15 cellular contexts compared by ENCODE assay signal in the genomic region with DNA sequence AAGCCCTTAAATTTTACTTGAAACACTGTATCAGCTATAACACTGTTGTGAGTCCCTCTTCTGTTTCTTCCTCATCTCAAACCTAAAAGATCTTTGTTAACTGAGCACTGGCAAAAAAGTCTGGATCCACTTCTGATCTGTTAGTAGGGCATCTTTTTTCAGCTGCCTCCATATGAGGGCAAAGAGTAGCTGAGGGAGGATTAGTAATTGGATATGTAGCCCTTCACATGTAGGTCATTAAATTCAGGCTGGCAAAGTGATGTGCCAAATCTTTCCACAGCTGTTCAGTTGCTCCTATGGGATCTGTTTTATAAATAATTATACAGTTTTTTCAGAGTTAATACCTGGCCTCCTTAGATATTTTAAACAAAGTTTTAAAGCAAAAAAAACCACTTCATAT. TPM values are rescaled to one million over a fixed set of nuclear protein-coding genes. Genes with fewer than 3 reads are reported as not detected.
A peak's percentile ranks its signal among the peaks of the same experiment; 100 is the strongest.
DNase-seq lines count a peak whose midpoint lies in the region; ATAC-seq, FAIRE-seq and TF ChIP-seq lines count a peak whose summit lies in the region.
"Had no signal": no experiment of that assay in that cellular context is flagged by ENCODE, and none has a peak within 500 bp of the region (broad histone marks: within the 10 kb centered on the region; RNA-seq: fewer than 3 reads in every experiment).

No MANE protein-coding gene starts in this region.

- CTCF ChIA-PET in activated CD8-positive, alpha-beta memory T cell treated with anti-CD3 and anti-CD28 coated beads, Interleukin-2, amount 10 ng/mL, durations not matched to agents 7 days and 5 days (lab: Charles Lee): interaction anchor here (1.2 to 3.5 kb wide), 2 partner anchors 243 to 246 kb away, joined by 4 to 44 read pairs; no protein-coding TSS in a partner anchor
- CTCF ChIA-PET in activated CD4-positive, alpha-beta memory T cell treated with anti-CD3 and anti-CD28 coated beads, Interleukin-2, amount 10 ng/mL, durations not matched to agents 7 days and 5 days (lab: Charles Lee): interaction anchor here (2.0 to 2.5 kb wide), 2 partner anchors 239 to 244 kb away, joined by 12 to 46 read pairs; no protein-coding TSS in a partner anchor

- ATAC-seq in activated CD8-positive, alpha-beta memory T cell treated with anti-CD3 and anti-CD28 coated beads, Interleukin-2, amount 10 ng/mL, durations not matched to agents 7 days and 5 days: no peak
- ATAC-seq in gastroesophageal sphincter: no peak
- ATAC-seq: stimulated activated naive CD8-positive, alpha-beta T cell treated with anti-CD3 and anti-CD28 coated beads, Interleukin-15, Interleukin-2, amounts not matched to agents 100 U/mL and 50 U/mL, for 24 hours had no signal

- no peaks in the 10 kb centered on the region for H3K9me3 ChIP-seq in gastroesophageal sphincter
- H3K9me3 ChIP-seq in sigmoid colon: no peaks in the 10 kb centered on the region

- FAIRE-seq in GM12891 (lab: Jason Lieb, UNC): no peak
- FAIRE-seq: G401.6, HTR-8/SVneo had no signal

- peak overlapping the region; percentile 92 for H3K4me3 Mint-ChIP-seq in activated CD8-positive, alpha-beta memory T cell treated with anti-CD3 and anti-CD28 coated beads, Interleukin-2, amount 10 ng/mL, durations not matched to agents 7 days and 5 days
- H3K4me3 Mint-ChIP-seq in activated CD4-positive, alpha-beta memory T cell treated with anti-CD3 and anti-CD28 coated beads, Interleukin-2, amount 10 ng/mL, durations not matched to agents 7 days and 5 days: no peak overlapping the region
- H3K4me3 Mint-ChIP-seq: activated CD4-positive, alpha-beta memory T cell treated with anti-CD3 and anti-CD28 coated beads for 36 hours had no signal

- H3K4me3 ChIP-seq in gastroesophageal sphincter: no peak overlapping the region
- no peak overlapping the region for H3K4me3 ChIP-seq in sigmoid colon

- H3K27ac ChIP-seq in gastroesophageal sphincter (peak overlapping the region in 3 of 4 donors; percentile 92 to 96 (median 95)), sigmoid colon (peak overlapping the region; percentile 89 to 96 (median 92))

- H3K27me3 ChIP-seq in gastroesophageal sphincter: no peaks in the 10 kb centered on the region
- no peaks in the 10 kb centered on the region for H3K27me3 ChIP-seq in sigmoid colon

- H3K9me3 Mint-ChIP-seq in activated CD8-positive, alpha-beta memory T cell treated with anti-CD3 and anti-CD28 coated beads, Interleukin-2, amount 10 ng/mL, durations not matched to agents 7 days and 5 days (ENCODE audit: low read depth): no peaks in the 10 kb centered on the region
- H3K9me3 Mint-ChIP-seq in activated CD4-positive, alpha-beta memory T cell treated with anti-CD3 and anti-CD28 coated beads, Interleukin-2, amount 10 ng/mL, durations not matched to agents 7 days and 5 days: no peaks in the 10 kb centered on the region
- H3K9me3 Mint-ChIP-seq: activated CD4-positive, alpha-beta memory T cell treated with anti-CD3 and anti-CD28 coated beads for 36 hours had no signal

- POLR2A ChIA-PET in activated CD4-positive, alpha-beta memory T cell treated with anti-CD3 and anti-CD28 coated beads, Interleukin-2, amount 10 ng/mL, durations not matched to agents 7 days and 5 days (lab: Charles Lee): no interaction called here

- intact Hi-C loops in sigmoid colon (cut with DNase I): loop anchor here (5.0 to 10.0 kb wide), 5 partner anchors 157 to 1780 kb away; a partner anchor contains a TSS

- H3K4me1 Mint-ChIP-seq in activated CD8-positive, alpha-beta memory T cell treated with anti-CD3 and anti-CD28 coated beads, Interleukin-2, amount 10 ng/mL, durations not matched to agents 7 days and 5 days: peaks cover 25% of the 10 kb centered on the region
- peaks cover 31% of the 10 kb centered on the region for H3K4me1 Mint-ChIP-seq in activated CD4-positive, alpha-beta memory T cell treated with anti-CD3 and anti-CD28 coated beads, Interleukin-2, amount 10 ng/mL, durations not matched to agents 7 days and 5 days

- no peak overlapping the region for H3K27ac Mint-ChIP-seq in activated CD8-positive, alpha-beta memory T cell treated with anti-CD3 and anti-CD28 coated beads, Interleukin-2, amount 10 ng/mL, durations not matched to agents 7 days and 5 days
- H3K27ac Mint-ChIP-seq in activated CD4-positive, alpha-beta memory T cell treated with anti-CD3 and anti-CD28 coated beads, Interleukin-2, amount 10 ng/mL, durations not matched to agents 7 days and 5 days: no peak overlapping the region
- H3K27ac Mint-ChIP-seq: activated CD4-positive, alpha-beta memory T cell treated with anti-CD3 and anti-CD28 coated beads for 36 hours had no signal

- no peak for TF ChIP-seq CTCF in gastroesophageal sphincter (IDR thresholded peaks at IDR 0.05)
- TF ChIP-seq CTCF in sigmoid colon (IDR thresholded peaks at IDR 0.05): no peak

- H3K36me3 ChIP-seq in gastroesophageal sphincter: no peaks in the 10 kb centered on the region
- no peaks in the 10 kb centered on the region for H3K36me3 ChIP-seq in sigmoid colon

- H3K36me3 Mint-ChIP-seq in activated CD8-positive, alpha-beta memory T cell treated with anti-CD3 and anti-CD28 coated beads, Interleukin-2, amount 10 ng/mL, durations not matched to agents 7 days and 5 days: no peaks in the 10 kb centered on the region
- no peaks in the 10 kb centered on the region for H3K36me3 Mint-ChIP-seq in activated CD4-positive, alpha-beta memory T cell treated with anti-CD3 and anti-CD28 coated beads, Interleukin-2, amount 10 ng/mL, durations not matched to agents 7 days and 5 days (ENCODE audit: low read depth)
- H3K36me3 Mint-ChIP-seq: activated CD4-positive, alpha-beta memory T cell treated with anti-CD3 and anti-CD28 coated beads for 36 hours had no signal

- H3K27me3 Mint-ChIP-seq in activated CD8-positive, alpha-beta memory T cell treated with anti-CD3 and anti-CD28 coated beads, Interleukin-2, amount 10 ng/mL, durations not matched to agents 7 days and 5 days: peaks cover 24% of the 10 kb centered on the region
- H3K27me3 Mint-ChIP-seq in activated CD4-positive, alpha-beta memory T cell treated with anti-CD3 and anti-CD28 coated beads, Interleukin-2, amount 10 ng/mL, durations not matched to agents 7 days and 5 days: peaks cover 20% of the 10 kb centered on the region

- H3K4me1 ChIP-seq in gastroesophageal sphincter: peaks cover 0 to 17% (median 3%) of the 10 kb centered on the region in 3 donors
- H3K4me1 ChIP-seq in sigmoid colon: peaks cover 0 to 44% (median 25%) of the 10 kb centered on the region in 4 donors

- TF ChIP-seq POLR2A in gastroesophageal sphincter (IDR thresholded peaks at IDR 0.05) (no peak), sigmoid colon (IDR thresholded peaks at IDR 0.05) (no peak), GM12891 (IDR thresholded peaks at IDR 0.05; ENCODE audit: low read depth, low read length) (no peak)

- no peak for TF ChIP-seq EP300 in gastroesophageal sphincter (IDR thresholded peaks at IDR 0.05)
- TF ChIP-seq EP300 in sigmoid colon (IDR thresholded peaks at IDR 0.05): no peak

- DNase-seq in activated CD8-positive, alpha-beta memory T cell treated with anti-CD3 and anti-CD28 coated beads, Interleukin-2, amount 10 ng/mL, durations not matched to agents 7 days and 5 days: no peak
- no peak for DNase-seq in activated CD8-positive, alpha-beta memory T cell treated with anti-CD3 and anti-CD28 coated beads, Interleukin-2, amount 50 U/mL, for 4 hours
- DNase-seq in NCI-H82 treated with DMSO at 0.1 percent for 48 hours (lab: John Stamatoyannopoulos, UW; ENCODE audit: unreplicated experiment) (peak; percentile 68), sigmoid colon (no peak), 8988T (no peak), GM12891 (ENCODE audit: insufficient read length, low spot score) (no peak)
- DNase-seq in activated CD4-positive, alpha-beta memory T cell treated with anti-CD3 and anti-CD28 coated beads, Interleukin-2, amount 10 ng/mL, durations not matched to agents 7 days and 5 days: no peak
- DNase-seq: activated CD4-positive, alpha-beta memory T cell treated with anti-CD3 and anti-CD28 coated beads for 36 hours; anterior cingulate cortex; NCI-H226; stimulated activated naive CD8-positive, alpha-beta T cell treated with anti-CD3 and anti-CD28 coated beads, Interleukin-15, Interleukin-2, amounts not matched to agents 100 U/mL and 50 U/mL, for 24 hours had no signal

TF ChIP-seq in GM12891, 5 proteins besides CTCF, POLR2A, EP300 and RAD21:
- no peak for TF ChIP-seq PAX5 (IDR thresholded peaks at IDR 0.05; ENCODE audit: insufficient read depth, low read length, severe bottlenecking)
- no peak for TF ChIP-seq POLR2AphosphoS5 (IDR thresholded peaks at IDR 0.05; ENCODE audit: low read depth, low read length)
- TF ChIP-seq POU2F2 (IDR thresholded peaks at IDR 0.05; ENCODE audit: low read depth, low read length): no peak
- no peak for TF ChIP-seq SPI1 (IDR thresholded peaks at IDR 0.05; ENCODE audit: low read depth, low read length)
- no peak for TF ChIP-seq TAF1 (IDR thresholded peaks at IDR 0.05; ENCODE audit: low read depth, low read length)
TF ChIP-seq in GM12891: peak in this region for 0.

RNA-seq across cellular contexts. Expression of a gene that starts 1.1 kb away (rescaled TPM):
- total RNA-seq in activated CD8-positive, alpha-beta memory T cell treated with anti-CD3 and anti-CD28 coated beads, Interleukin-2, amount 10 ng/mL, durations not matched to agents 7 days and 5 days: 1 to 10 TPM; 7.9 to 8.6 TPM
- 10 to 100 TPM in 1 of 4 donors, 1 to 10 TPM in 3; 3.8 to 10.2 (median 5.7) TPM for total RNA-seq in gastroesophageal sphincter
- total RNA-seq in sigmoid colon: 1 to 10 TPM; 3.9 to 7.5 (median 6.4) TPM
- polyA plus RNA-seq in sigmoid colon: 1 to 10 TPM; 4.8 to 5.6 (median 5.5) TPM
- total RNA-seq in activated CD4-positive, alpha-beta memory T cell treated with anti-CD3 and anti-CD28 coated beads, Interleukin-2, amount 10 ng/mL, durations not matched to agents 7 days and 5 days: 10 to 100 TPM in 1 of 2 experiments, 1 to 10 TPM in 1; 8.5 to 10.4 TPM
- polyA plus RNA-seq in GM12891 (2012; ENCODE audit: low read depth, missing spikeins): 3.7 TPM

RNA-seq across cellular contexts. Expression of a gene that starts 9.7 kb away (rescaled TPM):
- total RNA-seq in activated CD8-positive, alpha-beta memory T cell treated with anti-CD3 and anti-CD28 coated beads, Interleukin-2, amount 10 ng/mL, durations not matched to agents 7 days and 5 days: under 1 TPM in 1 of 2 experiments, not detected in 1; 0.61 TPM
- total RNA-seq in gastroesophageal sphincter (1 to 10 TPM in 2 of 4 donors, under 1 TPM in 2; 0.16 to 3.5 (median 1.2) TPM), sigmoid colon (10 to 100 TPM in 1 of 4 donors, 1 to 10 TPM in 3; 2.4 to 12.8 (median 5.9) TPM)
- under 1 TPM in 1 of 3 donors, not detected in 2; 0.13 TPM for polyA plus RNA-seq in sigmoid colon
- total RNA-seq in activated CD4-positive, alpha-beta memory T cell treated with anti-CD3 and anti-CD28 coated beads, Interleukin-2, amount 10 ng/mL, durations not matched to agents 7 days and 5 days: under 1 TPM; 0.15 to 0.30 TPM
- polyA plus RNA-seq in GM12891 (2012; ENCODE audit: low read depth, missing spikeins): 0.26 TPM
- total RNA-seq: activated CD4-positive, alpha-beta memory T cell treated with anti-CD3 and anti-CD28 coated beads for 36 hours had no signal

RNA-seq across cellular contexts. Expression of a gene that starts 54.1 kb away (rescaled TPM):
- total RNA-seq in activated CD8-positive, alpha-beta memory T cell treated with anti-CD3 and anti-CD28 coated beads, Interleukin-2, amount 10 ng/mL, durations not matched to agents 7 days and 5 days: not detected
- not detected for total RNA-seq in gastroesophageal sphincter
- total RNA-seq in sigmoid colon: not detected
- not detected for polyA plus RNA-seq in sigmoid colon
- total RNA-seq in activated CD4-positive, alpha-beta memory T cell treated with anti-CD3 and anti-CD28 coated beads, Interleukin-2, amount 10 ng/mL, durations not matched to agents 7 days and 5 days: not detected
- polyA plus RNA-seq in GM12891 (2012; ENCODE audit: low read depth, missing spikeins): not detected
- total RNA-seq: activated CD4-positive, alpha-beta memory T cell treated with anti-CD3 and anti-CD28 coated beads for 36 hours; mucosa of gallbladder had no signal
